In the genomic region with DNA sequence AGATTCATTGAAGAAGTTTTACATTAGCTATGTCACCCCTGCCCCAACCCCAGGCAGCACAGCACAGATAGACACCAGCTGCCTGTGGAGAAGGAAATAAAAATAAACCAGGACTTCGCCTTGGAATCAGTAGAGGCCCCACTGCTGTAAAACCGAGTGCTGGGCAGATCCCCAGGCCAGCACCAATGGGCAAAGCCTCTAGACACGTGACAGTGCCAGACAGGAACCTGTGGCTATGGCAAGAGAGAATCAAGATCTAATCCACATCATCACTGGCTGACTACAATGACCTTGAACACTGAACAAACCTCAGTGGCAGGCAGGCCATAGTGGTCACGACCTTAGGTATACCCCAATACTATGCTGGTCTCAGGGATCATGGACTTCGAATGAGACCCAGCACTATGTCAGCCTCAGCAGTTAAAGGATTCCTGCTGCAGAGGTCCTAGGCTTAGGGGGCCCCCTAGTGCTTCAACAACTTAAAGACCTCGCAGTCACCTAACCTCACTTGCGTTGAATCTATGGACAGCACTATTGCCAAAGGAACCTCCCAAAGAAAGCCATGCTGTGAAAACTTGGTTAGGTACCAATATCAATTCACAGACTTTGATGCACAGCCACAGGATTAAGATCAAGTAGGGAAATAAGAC, we compare ENCODE assay signal across 8 cellular contexts.
DNase-seq lines count a peak whose midpoint lies in the region; ATAC-seq and TF ChIP-seq lines count a peak whose summit lies in the region.

No MANE protein-coding gene starts in this region.

- POLR2A ChIA-PET in GM10248 (lab: Yijun Ruan, JAX) = no interaction called here

- ATAC-seq in GM21367 (IDR thresholded peaks at IDR 0.05; ENCODE audit: unreplicated experiment) (no peak), GM19035 (IDR thresholded peaks at IDR 0.05; ENCODE audit: unreplicated experiment) (no peak)

- DNase-seq in GM10248 (ENCODE audit: extremely low spot score) (peak; percentile 4), HuH-7.5 (ENCODE audit: low spot score) (peak; percentile 0), SW480 (ENCODE audit: low spot score) (peak; percentile 4), left kidney (ENCODE audit: low read depth, low spot score) (peak; percentile 35), NCI-H2196 (lab: John Stamatoyannopoulos, UW; ENCODE audit: unreplicated experiment) (no peak), middle frontal gyrus (ENCODE audit: extremely low spot score, low spot score) (no peak)

- TF ChIP-seq CTCF in GM10248 (IDR thresholded peaks at IDR 0.05; ENCODE audit: control extremely low read depth, extremely low read depth, low read depth, missing control alignments) = peak; percentile 21

- CTCF ChIA-PET in GM10248 (lab: Yijun Ruan, JAX) = interaction anchor here (0.8 to 1.0 kb wide), 2 partner anchors 12 to 915 kb away, joined by 3 read pairs; no protein-coding TSS in a partner anchor

Comparison
In these comparisons a context has a peak if more than half of its experiments do, and no peak if none do; other contexts are left out.
1. DNase-seq: peak in GM10248 (single experiment), HuH-7.5 (single experiment), SW480 (single experiment) and left kidney (single experiment); none in NCI-H2196 (single experiment) and middle frontal gyrus (single experiment).